ENCODE assay signal across 9 cellular contexts in genomic region chr2:162058973-162059668, GRCh38. TPM values are rescaled to one million over a fixed set of nuclear protein-coding genes. Genes with fewer than 3 reads are reported as not detected.
DNase-seq lines count a peak whose midpoint lies in the region; ATAC-seq and TF ChIP-seq lines count a peak whose summit lies in the region.
"Had no signal": no experiment of that assay in that cellular context is flagged by ENCODE, and none has a peak within 500 bp of the region (broad histone marks: within the 10 kb centered on the region; RNA-seq: fewer than 3 reads in every experiment).

No MANE protein-coding gene starts in this region.

- peak; percentile 69 for ATAC-seq in GM21515 (IDR thresholded peaks at IDR 0.05; ENCODE audit: unreplicated experiment)
- peak; percentile 76 for ATAC-seq in HG03571 (IDR thresholded peaks at IDR 0.05; ENCODE audit: unreplicated experiment)

- DNase-seq in GM13976 (ENCODE audit: low spot score) (peak; percentile 41), endodermal cell (no peak), foreskin fibroblast (no peak), esophagus squamous epithelium (lab: John Stamatoyannopoulos, UW) (no peak), progenitor cell of endocrine pancreas (ENCODE audit: low spot score, unreplicated experiment) (no peak), hippocampal formation (lab: John Stamatoyannopoulos, UW) (no peak)

- TF ChIP-seq CTCF in GM13976 (IDR thresholded peaks at IDR 0.05; ENCODE audit: borderline replicate concordance, control extremely low read depth, extremely low read depth, insufficient read depth, missing control alignments) (no peak), endodermal cell (conservative IDR thresholded peaks at IDR 0.05) (no peak), foreskin fibroblast (IDR thresholded peaks at IDR 0.05; ENCODE audit: low read depth, low read length) (no peak), esophagus squamous epithelium (IDR thresholded peaks at IDR 0.05) (no peak), progenitor cell of endocrine pancreas (IDR thresholded peaks at IDR 0.05; ENCODE audit: unreplicated experiment) (no peak)

- H3K36me3 ChIP-seq in endodermal cell (ENCODE audit: control insufficient read depth, insufficient read depth, low read length) (no peaks in the 10 kb centered on the region), esophagus squamous epithelium (no peaks in the 10 kb centered on the region)

- 74 to 76% methylated on average over 6 to 7 of the region's 8 CpGs for WGBS in endodermal cell (ENCODE audit: insufficient coverage in 1 of 2, insufficient read length in 1 of 2), 2 experiments
- 55 to 57% methylated on average over 8 of the region's 8 CpGs for WGBS in esophagus squamous epithelium, 2 donors

- no peak overlapping the region for H3K27ac Mint-ChIP-seq in endodermal cell
- no peak overlapping the region for H3K27ac Mint-ChIP-seq in progenitor cell of endocrine pancreas

- peaks cover 14% of the 10 kb centered on the region for H3K27me3 Mint-ChIP-seq in endodermal cell (ENCODE audit: insufficient read depth)
- peaks cover 24% of the 10 kb centered on the region for H3K27me3 Mint-ChIP-seq in progenitor cell of endocrine pancreas

- in situ Hi-C loops in GM13976 (cut with MboI; ENCODE audit: low sequenced_read_pairs, unreplicated experiment): no loop called here

- no peak overlapping the region for H3K4me3 Mint-ChIP-seq in endodermal cell
- H3K4me3 Mint-ChIP-seq in progenitor cell of endocrine pancreas (ENCODE audit: low read depth): no peak overlapping the region

- H3K9ac ChIP-seq in endodermal cell (ENCODE audit: extremely low read depth, low read length, poor library complexity, severe bottlenecking): no peak overlapping the region

- TF ChIP-seq POLR2A in esophagus squamous epithelium (IDR thresholded peaks at IDR 0.05): no peak

- H3K4me3 ChIP-seq in endodermal cell (ENCODE audit: low read length): no peak overlapping the region
- H3K4me3 ChIP-seq in foreskin fibroblast (ENCODE audit: low read depth in 1 of 2, low read length in 2 of 2): no peak overlapping the region
- no peak overlapping the region for H3K4me3 ChIP-seq in esophagus squamous epithelium

- H3K27ac ChIP-seq in endodermal cell (ENCODE audit: low read depth, low read length) (peak overlapping the region; percentile 17), esophagus squamous epithelium (no peak overlapping the region)
- H3K27ac ChIP-seq: epithelial cell of prostate had no signal

- H3K9me3 Mint-ChIP-seq in endodermal cell (peaks cover 22% of the 10 kb centered on the region), progenitor cell of endocrine pancreas (ENCODE audit: low read depth) (peaks cover 14% of the 10 kb centered on the region)

- H3K4me1 ChIP-seq in endodermal cell (ENCODE audit: control insufficient read depth, insufficient read depth, low read length): no peaks in the 10 kb centered on the region
- no peaks in the 10 kb centered on the region for H3K4me1 ChIP-seq in esophagus squamous epithelium

- H3K27me3 ChIP-seq in endodermal cell (ENCODE audit: control insufficient read depth, insufficient read depth, low read length, poor library complexity, severe bottlenecking): no peaks in the 10 kb centered on the region
- H3K27me3 ChIP-seq in esophagus squamous epithelium: no peaks in the 10 kb centered on the region

- peaks cover 5% of the 10 kb centered on the region for H3K4me1 Mint-ChIP-seq in endodermal cell
- H3K4me1 Mint-ChIP-seq in progenitor cell of endocrine pancreas (ENCODE audit: low read depth): no peaks in the 10 kb centered on the region

- H3K9me3 ChIP-seq in endodermal cell (ENCODE audit: control insufficient read depth, low read length): peaks cover 24% of the 10 kb centered on the region
- H3K9me3 ChIP-seq in esophagus squamous epithelium: peaks cover 0 to 24% (median 16%) of the 10 kb centered on the region in 3 donors

- intact Hi-C loops in esophagus squamous epithelium (cut with DNase I): no loop called here

- H3K36me3 Mint-ChIP-seq in endodermal cell (ENCODE audit: low read depth) (peaks cover 3% of the 10 kb centered on the region), progenitor cell of endocrine pancreas (ENCODE audit: insufficient read depth) (no peaks in the 10 kb centered on the region)

RNA-seq across cellular contexts. Expression of gene DPP4, which starts 14.9 kb away (rescaled TPM):
- total RNA-seq in endodermal cell (1 to 10 TPM in 1 of 2 donors, under 1 TPM in 1; 0.46 to 1.2 TPM), esophagus squamous epithelium (1 to 10 TPM in 2 of 4 donors, under 1 TPM in 1, not detected in 1; 0.97 to 3.1 (median 3.0) TPM), progenitor cell of endocrine pancreas (3.2 and 3.3 TPM in 2 replicates)
- polyA plus RNA-seq in endodermal cell (2013, experiment 1 of 2): 2.4 TPM
- polyA plus RNA-seq in endodermal cell (2013, experiment 2 of 2): 2.9 TPM
